17 cellular contexts compared by ENCODE assay signal in genomic region chr12:63965936-63966602, GRCh38.
DNase-seq lines count a peak whose midpoint lies in the region; ATAC-seq and TF ChIP-seq lines count a peak whose summit lies in the region.
"Had no signal": no experiment of that assay in that cellular context is flagged by ENCODE, and none has a peak within 500 bp of the region (broad histone marks: within the 10 kb centered on the region; RNA-seq: fewer than 3 reads in every experiment).

No MANE protein-coding gene starts in this region.

- H3K4me1 Mint-ChIP-seq in H9 = peaks cover 41 to 49% of the 10 kb centered on the region in 2 experiments
- H3K4me1 Mint-ChIP-seq: CD8-positive, alpha-beta memory T cell had no signal

- no peak overlapping the region for H2BK15ac ChIP-seq in H9 (ENCODE audit: low read depth, low read length)

- H3K79me2 ChIP-seq in H9 (ENCODE audit: insufficient read depth, low read length) = no peaks in the 10 kb centered on the region

- H3K27me3 Mint-ChIP-seq in H9 (ENCODE audit: low read depth) = no peaks in the 10 kb centered on the region

- no peaks in the 10 kb centered on the region for H3K36me3 ChIP-seq in A673 (ENCODE audit: insufficient read depth, low read length, poor library complexity, severe bottlenecking)
- H3K36me3 ChIP-seq in RWPE2 (ENCODE audit: low read depth) = no peaks in the 10 kb centered on the region
- H3K36me3 ChIP-seq: BLaER1 treated with 17β-estradiol and CSF1 and Interleukin-3, amounts not matched to agents 10 nM and 100 nM had no signal

- H3K4me2 ChIP-seq in H9 (ENCODE audit: insufficient read depth, insufficient read length, low read length) = no peak overlapping the region

- POLR2A ChIA-PET in A673 (lab: Charles Lee; ENCODE audit: low non-redundant PET) = interaction anchor here (0.6 to 0.7 kb wide), 3 partner anchors 49 to 177 kb away, joined by 3 to 5 read pairs (median 4); no protein-coding TSS in a partner anchor

- H3K9ac ChIP-seq in H9 (ENCODE audit: extremely low read depth, insufficient read length, low read length) = no peak overlapping the region
- H3K9ac ChIP-seq: BLaER1 treated with 17β-estradiol and CSF1 and Interleukin-3, amounts not matched to agents 10 nM and 100 nM had no signal

- no peak overlapping the region for H3K23ac ChIP-seq in H9 (ENCODE audit: insufficient read length, low read depth, low read length)

- no peak overlapping the region for H2BK20ac ChIP-seq in H9 (ENCODE audit: low read depth, low read length, poor library complexity, severe bottlenecking)

- H3K36me3 Mint-ChIP-seq in H9 (ENCODE audit: insufficient read depth in 1 of 3, low read depth in 3 of 3) = no peaks in the 10 kb centered on the region
- H3K36me3 Mint-ChIP-seq: CD8-positive, alpha-beta memory T cell had no signal

- no peaks in the 10 kb centered on the region for H3K79me1 ChIP-seq in H9 (ENCODE audit: insufficient read depth, low read depth, low read length, poor library complexity, severe bottlenecking)

- H4K8ac ChIP-seq in H9 (replicated peaks; ENCODE audit: insufficient read length, low read depth, low read length) = no peak overlapping the region

- CTCF ChIA-PET in A673 (lab: Charles Lee) = interaction anchor here (0.7 kb wide), 1 partner anchor 215 kb away, joined by 3 read pairs; no protein-coding TSS in a partner anchor

- WGBS in H9 (ENCODE audit: extremely low coverage, insufficient read length, low lambda C conversion rate) = no CpG with 5 or more reads among the region's 3 CpGs

- H3K27ac Mint-ChIP-seq in H9 = peak overlapping the region in 2 of 3 experiments; percentile 8 to 43; a peak in 1 of 7 replicates

- no peaks in the 10 kb centered on the region for H3K9me3 ChIP-seq in A673 (ENCODE audit: low read depth, low read length, poor library complexity, severe bottlenecking)
- H3K9me3 ChIP-seq in H9 (ENCODE audit: control insufficient read depth, low read depth, low read length) = no peaks in the 10 kb centered on the region
- H3K9me3 ChIP-seq in RWPE2 (ENCODE audit: severe bottlenecking) = no peaks in the 10 kb centered on the region
- H3K9me3 ChIP-seq: BLaER1 treated with 17β-estradiol and CSF1 and Interleukin-3, amounts not matched to agents 10 nM and 100 nM had no signal

- H3K4ac ChIP-seq in H9 (ENCODE audit: low read depth, low read length) = no peak overlapping the region

- no peak overlapping the region for H4K5ac ChIP-seq in H9 (ENCODE audit: insufficient read length, low read depth, low read length)

- no peaks in the 10 kb centered on the region for H3K27me3 ChIP-seq in A673 (replicated peaks; ENCODE audit: insufficient read depth, low read depth, low read length, poor library complexity)
- H3K27me3 ChIP-seq in H9 (ENCODE audit: insufficient read depth, low read length) = no peaks in the 10 kb centered on the region
- H3K27me3 ChIP-seq in RWPE2 (ENCODE audit: insufficient read depth, poor library complexity, severe bottlenecking) = no peaks in the 10 kb centered on the region
- H3K27me3 ChIP-seq: BLaER1 treated with 17β-estradiol and CSF1 and Interleukin-3, amounts not matched to agents 10 nM and 100 nM had no signal

- TF ChIP-seq CTCF in A673 (conservative IDR thresholded peaks at IDR 0.05; ENCODE audit: low read depth, low read length) = no peak
- TF ChIP-seq CTCF in H9 (conservative IDR thresholded peaks at IDR 0.05) = no peak
- no peak for TF ChIP-seq CTCF in RWPE2 (IDR thresholded peaks at IDR 0.05; ENCODE audit: poor library complexity, severe bottlenecking)

- H2AK5ac ChIP-seq in H9 (ENCODE audit: insufficient read length, low read length) = no peak overlapping the region

- no TSS peak for BruUV-seq in A673 (replicated peaks; lab: Mats Ljungman, UMichigan)

- no peak overlapping the region for H2BK120ac ChIP-seq in H9 (ENCODE audit: low read depth, low read length, poor library complexity, severe bottlenecking)

- H2AFZ ChIP-seq in H9 (ENCODE audit: low read length) = no peak overlapping the region

- no peaks in the 10 kb centered on the region for H3K9me3 Mint-ChIP-seq in H9
- H3K9me3 Mint-ChIP-seq: CD8-positive, alpha-beta memory T cell had no signal

- intact Hi-C loops in A673 (cut with micrococcal nuclease; ENCODE audit: unreplicated experiment) = no loop called here

- H3K23me2 ChIP-seq in H9 (ENCODE audit: insufficient read length, low read depth, low read length, poor library complexity, severe bottlenecking) = no peaks in the 10 kb centered on the region

- H4K91ac ChIP-seq in H9 (ENCODE audit: insufficient read length, low read depth, low read length) = no peak overlapping the region

- H4K20me1 ChIP-seq in H9 (ENCODE audit: control insufficient read depth, insufficient read depth, insufficient read length) = no peaks in the 10 kb centered on the region
- H4K20me1 ChIP-seq: BLaER1 treated with 17β-estradiol and CSF1 and Interleukin-3, amounts not matched to agents 10 nM and 100 nM had no signal

- no peak overlapping the region for H2BK5ac ChIP-seq in H9 (ENCODE audit: insufficient read length, low read length)

- no peak overlapping the region for H3T11ph ChIP-seq in H9 (ENCODE audit: low read length)

- DNase-seq in A673 (ENCODE audit: low spot score) = peak; percentile 42
- DNase-seq in H9 = no peak
- DNase-seq in RWPE2 (ENCODE audit: low spot score) = no peak
- DNase-seq in fibroblast of peridontal ligament (ENCODE audit: extremely low read depth) = peak; percentile 59
- DNase-seq in NCI-H82 treated with DMSO at 0.1 percent for 48 hours (lab: John Stamatoyannopoulos, UW; ENCODE audit: unreplicated experiment) = no peak
- DNase-seq in activated gamma-delta T cell (lab: John Stamatoyannopoulos, UW) = no peak
- DNase-seq: CD8-positive, alpha-beta memory T cell; DMS79; GDM1; NCI-H187; NCI-H345; NCI-H526 treated with DMSO at 0.1 percent for 48 hours; SIG-M5 had no signal

- H3K4me1 ChIP-seq in A673 (ENCODE audit: insufficient read depth, low read length, poor library complexity, severe bottlenecking) = peaks cover 58% of the 10 kb centered on the region
- no peaks in the 10 kb centered on the region; the same call in 1 of the 2 replicates for H3K4me1 ChIP-seq in H9 (ENCODE audit: insufficient read depth, low read length)
- H3K4me1 ChIP-seq in RWPE2 (ENCODE audit: insufficient read depth, poor library complexity, severe bottlenecking) = peaks cover 12% of the 10 kb centered on the region

- no peak overlapping the region for H3K4me3 ChIP-seq in A673 (ENCODE audit: low read depth, low read length, poor library complexity, severe bottlenecking)
- H3K4me3 ChIP-seq in RWPE2 (ENCODE audit: severe bottlenecking) = no peak overlapping the region
- H3K4me3 ChIP-seq: BLaER1 treated with 17β-estradiol and CSF1 and Interleukin-3, amounts not matched to agents 10 nM and 100 nM had no signal

- ATAC-seq in RWPE2 (ENCODE audit: low read depth) (no peak), GM19467 (IDR thresholded peaks at IDR 0.05; ENCODE audit: unreplicated experiment) (no peak), HG02884 (IDR thresholded peaks at IDR 0.05; ENCODE audit: unreplicated experiment) (no peak)

- no peak overlapping the region for H2BK12ac ChIP-seq in H9 (ENCODE audit: insufficient read length, low read depth, low read length)

- no peak overlapping the region for H3K18ac ChIP-seq in H9 (ENCODE audit: insufficient read length, low read depth, low read length)

- H3K27ac ChIP-seq in A673 (ENCODE audit: low read depth, low read length, poor library complexity, severe bottlenecking) (no peak overlapping the region), H9 (ENCODE audit: insufficient read length, low read depth, low read length) (no peak overlapping the region), RWPE2 (ENCODE audit: poor library complexity, severe bottlenecking) (peak overlapping the region; percentile 32)
- H3K27ac ChIP-seq: 22Rv1; BLaER1 treated with 17β-estradiol and CSF1 and Interleukin-3, amounts not matched to agents 10 nM and 100 nM had no signal

- H3K56ac ChIP-seq in H9 (ENCODE audit: insufficient read length, low read depth, low read length) = no peak overlapping the region

- no peak overlapping the region for H3K14ac ChIP-seq in H9 (ENCODE audit: insufficient read depth, low read length)

- H3K4me3 Mint-ChIP-seq in H9 = no peak overlapping the region
- H3K4me3 Mint-ChIP-seq: CD8-positive, alpha-beta memory T cell had no signal

Comparison
In these comparisons a context has a peak if more than half of its experiments do, and no peak if none do; other contexts are left out.
1. DNase-seq: peak in A673 (single experiment) and fibroblast of peridontal ligament (single experiment); none in H9 (single experiment), RWPE2 (single experiment), NCI-H82 treated with DMSO at 0.1 percent for 48 hours (single experiment) and activated gamma-delta T cell (single experiment).